In genomic region chr17:76700627-76701470, GRCh38 we compare ENCODE assay signal across 1 cellular context.
TF ChIP-seq lines count a peak whose summit lies in the region.

No MANE protein-coding gene starts in this region.

TF ChIP-seq in A549, 52 proteins besides CTCF, POLR2A, EP300 and RAD21 (continued from another document):
- TF ChIP-seq EHF (CRISPR knock-in tag; IDR thresholded peaks at IDR 0.05) = no peak
- no peak for TF ChIP-seq GATA3 (IDR thresholded peaks at IDR 0.05; ENCODE audit: borderline replicate concordance)
- TF ChIP-seq FOSL2 (IDR thresholded peaks at IDR 0.05) = no peak
- no peak for TF ChIP-seq FOSL2 (CRISPR knock-in tag; IDR thresholded peaks at IDR 0.05)
- TF ChIP-seq E2F6 (IDR thresholded peaks at IDR 0.05; ENCODE audit: borderline replicate concordance, low read depth) = no peak
- no peak for TF ChIP-seq HOXB5 (CRISPR knock-in tag; IDR thresholded peaks at IDR 0.05)
- TF ChIP-seq RNF2 (IDR thresholded peaks at IDR 0.05; ENCODE audit: borderline replicate concordance, low read depth) = no peak
- TF ChIP-seq NFE2L2 (conservative IDR thresholded peaks at IDR 0.05; ENCODE audit: low read length) = no peak
- no peak for TF ChIP-seq HMGXB4 (CRISPR knock-in tag; IDR thresholded peaks at IDR 0.05; ENCODE audit: borderline replicate concordance)
